ENCODE assay signal across 1 cellular context in the genomic region with DNA sequence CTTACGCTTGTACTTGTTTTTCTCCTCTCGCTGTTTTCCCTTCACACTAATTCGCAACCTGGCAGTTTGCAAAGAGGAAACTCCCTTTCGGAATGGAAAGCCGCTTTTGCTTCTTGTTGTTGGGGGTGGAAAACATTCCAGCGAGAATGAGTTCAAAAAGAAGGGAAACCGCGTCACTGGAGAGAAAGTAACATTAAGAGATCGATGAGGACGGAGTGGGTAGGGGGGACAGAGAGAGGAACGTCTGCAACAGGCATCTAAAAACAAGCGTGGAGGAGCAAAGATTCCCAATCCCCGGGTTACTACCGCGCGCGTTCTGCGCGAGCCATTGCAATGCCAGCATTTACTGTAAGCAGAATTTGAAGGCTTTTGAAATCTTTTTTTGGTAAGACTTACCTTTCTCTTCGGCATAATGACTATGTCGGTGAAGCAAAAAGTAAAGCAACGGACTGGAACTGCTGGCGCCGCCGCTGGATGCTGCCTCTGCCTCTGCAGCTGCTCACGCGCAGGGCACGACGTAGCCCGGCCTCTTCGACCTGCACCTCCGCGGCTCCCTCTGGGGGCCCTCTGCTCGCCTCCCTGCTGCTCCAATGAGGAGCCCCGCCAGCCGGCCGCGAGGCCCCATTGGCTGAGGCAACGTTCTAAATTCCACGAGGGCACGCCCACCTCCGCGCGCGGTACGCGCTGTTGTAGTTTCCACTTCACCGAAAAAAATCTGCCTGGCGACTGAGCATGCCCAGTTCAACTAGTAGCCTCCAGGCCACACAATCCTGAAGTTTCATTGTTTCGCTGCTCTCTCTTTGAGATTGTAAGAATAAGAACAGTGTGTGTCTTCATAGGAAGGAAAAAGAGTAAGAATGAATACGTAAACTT.
A peak's percentile ranks its signal among the peaks of the same experiment; 100 is the strongest.
TF ChIP-seq lines count a peak whose summit lies in the region.

A gene (minus strand): TSS at position 533 of the 873 bp plus-strand sequence.

TF ChIP-seq in IMR-90, 13 proteins besides CTCF, POLR2A, EP300 and RAD21 (continued from another document):
- TF ChIP-seq, protein P1, sequence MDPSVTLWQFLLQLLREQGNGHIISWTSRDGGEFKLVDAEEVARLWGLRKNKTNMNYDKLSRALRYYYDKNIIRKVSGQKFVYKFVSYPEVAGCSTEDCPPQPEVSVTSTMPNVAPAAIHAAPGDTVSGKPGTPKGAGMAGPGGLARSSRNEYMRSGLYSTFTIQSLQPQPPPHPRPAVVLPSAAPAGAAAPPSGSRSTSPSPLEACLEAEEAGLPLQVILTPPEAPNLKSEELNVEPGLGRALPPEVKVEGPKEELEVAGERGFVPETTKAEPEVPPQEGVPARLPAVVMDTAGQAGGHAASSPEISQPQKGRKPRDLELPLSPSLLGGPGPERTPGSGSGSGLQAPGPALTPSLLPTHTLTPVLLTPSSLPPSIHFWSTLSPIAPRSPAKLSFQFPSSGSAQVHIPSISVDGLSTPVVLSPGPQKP (IDR thresholded peaks at IDR 0.05; ENCODE audit: borderline replicate concordance, low read depth, low read length), result no peak
- TF ChIP-seq MXI1 (IDR thresholded peaks at IDR 0.05; ENCODE audit: borderline replicate concordance, low read depth, low read length), result no peak
- TF ChIP-seq RCOR1 (IDR thresholded peaks at IDR 0.05; ENCODE audit: insufficient replicate concordance, low read length), result no peak
- TF ChIP-seq CHD1 (IDR thresholded peaks at IDR 0.05; ENCODE audit: low read depth, low read length), result no peak
- peak; percentile 70 for TF ChIP-seq BHLHE40 (IDR thresholded peaks at IDR 0.05; ENCODE audit: low read depth, low read length)
